ENCODE assay signal across 7 cellular contexts in the genomic region with DNA sequence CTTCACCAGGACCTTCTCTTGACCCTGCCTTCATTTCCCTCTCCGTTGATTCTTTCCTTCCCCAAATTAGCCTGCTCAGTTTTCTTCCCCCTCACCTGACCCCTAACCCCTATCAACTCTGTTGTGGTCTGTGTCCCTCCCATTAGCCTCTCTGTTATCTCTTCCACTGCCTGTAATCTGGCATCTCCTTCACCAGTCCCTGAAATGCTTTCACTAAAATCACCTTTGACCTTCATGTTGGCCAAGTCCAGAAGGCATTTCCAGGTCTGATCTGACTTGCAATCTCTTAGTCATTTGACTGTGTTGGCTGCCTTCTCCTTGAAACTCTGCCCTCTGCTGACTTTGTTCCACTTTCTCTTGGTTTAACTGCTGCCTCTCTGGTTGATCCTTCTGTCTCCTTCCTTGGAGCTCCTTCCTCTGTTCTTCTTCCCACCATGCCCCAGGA. TPM values are rescaled to one million over a fixed set of nuclear protein-coding genes. Genes with fewer than 3 reads are reported as not detected.
DNase-seq lines count a peak whose midpoint lies in the region; ATAC-seq lines count a peak whose summit lies in the region.

No MANE protein-coding gene starts in this region.

- POLR2A ChIA-PET in activated CD4-positive, alpha-beta memory T cell treated with anti-CD3 and anti-CD28 coated beads, Interleukin-2, amount 10 ng/mL, durations not matched to agents 7 days and 5 days (lab: Charles Lee): interaction anchor here (1.0 to 2.6 kb wide), 4 partner anchors 10 to 112 kb away, joined by 3 to 12 read pairs (median 3); no protein-coding TSS in a partner anchor

- H3K9me3 ChIP-seq in ES-I3 (ENCODE audit: control insufficient read depth, insufficient read depth, low read length): no peaks in the 10 kb centered on the region

- peaks cover 9 to 18% (median 18%) of the 10 kb centered on the region in 3 donors for H3K4me1 Mint-ChIP-seq in IgD-negative memory B cell
- peaks cover 35% of the 10 kb centered on the region for H3K4me1 Mint-ChIP-seq in activated CD4-positive, alpha-beta memory T cell treated with anti-CD3 and anti-CD28 coated beads, Interleukin-2, amount 10 ng/mL, durations not matched to agents 7 days and 5 days

- peak overlapping the region in 3 of 4 donors; percentile 66 to 96 (median 95) for H3K4me3 Mint-ChIP-seq in IgD-negative memory B cell
- peak overlapping the region; percentile 53 for H3K4me3 Mint-ChIP-seq in activated CD4-positive, alpha-beta memory T cell treated with anti-CD3 and anti-CD28 coated beads, Interleukin-2, amount 10 ng/mL, durations not matched to agents 7 days and 5 days

- 0 out of 2 replicates have a peak, but pooled peaks cover 5% of the 10 kb centered on the region for H3K36me3 ChIP-seq in ES-I3 (ENCODE audit: insufficient read depth, low read length)

- peaks cover 5% of the 10 kb centered on the region; the same call in 1 of the 2 replicates for H3K4me1 ChIP-seq in ES-I3 (ENCODE audit: insufficient read depth, low read length)

- CTCF ChIA-PET in activated CD4-positive, alpha-beta memory T cell treated with anti-CD3 and anti-CD28 coated beads, Interleukin-2, amount 10 ng/mL, durations not matched to agents 7 days and 5 days (lab: Charles Lee): interaction anchor here (0.5 to 3.0 kb wide), 5 partner anchors 10 to 140 kb away, joined by 3 to 30 read pairs (median 4); no protein-coding TSS in a partner anchor

- peak overlapping the region in 1 of 3 donors; percentile 73 for H3K27ac Mint-ChIP-seq in IgD-negative memory B cell
- H3K27ac Mint-ChIP-seq in activated CD4-positive, alpha-beta memory T cell treated with anti-CD3 and anti-CD28 coated beads, Interleukin-2, amount 10 ng/mL, durations not matched to agents 7 days and 5 days: peak overlapping the region; percentile 54

- no peaks in the 10 kb centered on the region for H3K9me3 Mint-ChIP-seq in IgD-negative memory B cell
- no peaks in the 10 kb centered on the region for H3K9me3 Mint-ChIP-seq in activated CD4-positive, alpha-beta memory T cell treated with anti-CD3 and anti-CD28 coated beads, Interleukin-2, amount 10 ng/mL, durations not matched to agents 7 days and 5 days

- peak; percentile 49 for DNase-seq in activated CD4-positive, alpha-beta memory T cell treated with anti-CD3 and anti-CD28 coated beads, Interleukin-2, amount 10 ng/mL, durations not matched to agents 7 days and 5 days
- DNase-seq in glomerular visceral epithelial cell (ENCODE audit: extremely low spot score) (peak; percentile 22), pulmonary artery endothelial cell (ENCODE audit: low read depth, low spot score) (peak; percentile 29), DMS153 treated with DMSO at 0.1 percent for 48 hours (lab: John Stamatoyannopoulos, UW; ENCODE audit: unreplicated experiment) (no peak)

- H3K36me3 Mint-ChIP-seq in IgD-negative memory B cell: peaks cover 6% of the 10 kb centered on the region
- H3K36me3 Mint-ChIP-seq in activated CD4-positive, alpha-beta memory T cell treated with anti-CD3 and anti-CD28 coated beads, Interleukin-2, amount 10 ng/mL, durations not matched to agents 7 days and 5 days (ENCODE audit: low read depth): peaks cover 23% of the 10 kb centered on the region

- ATAC-seq in GM21723 (IDR thresholded peaks at IDR 0.05; ENCODE audit: unreplicated experiment): no peak

- peak overlapping the region; percentile 70 for H3K9ac ChIP-seq in ES-I3 (ENCODE audit: low read depth, low read length)

- peaks cover 12% of the 10 kb centered on the region for H3K27me3 Mint-ChIP-seq in IgD-negative memory B cell
- peaks cover 2% of the 10 kb centered on the region for H3K27me3 Mint-ChIP-seq in activated CD4-positive, alpha-beta memory T cell treated with anti-CD3 and anti-CD28 coated beads, Interleukin-2, amount 10 ng/mL, durations not matched to agents 7 days and 5 days

RNA-seq across cellular contexts. Expression of gene ATP8B2, which starts 28.2 kb away (rescaled TPM):
- polyA plus RNA-seq in IgD-negative memory B cell: 20.7 TPM
- total RNA-seq in activated CD4-positive, alpha-beta memory T cell treated with anti-CD3 and anti-CD28 coated beads, Interleukin-2, amount 10 ng/mL, durations not matched to agents 7 days and 5 days: 100 to 1,000 TPM; 142 to 149 TPM
- 77.0 and 112 TPM in 2 replicates for total RNA-seq in pulmonary artery endothelial cell

RNA-seq across cellular contexts. Expression of gene AQP10, which starts 32.6 kb away (rescaled TPM):
- not detected for polyA plus RNA-seq in IgD-negative memory B cell
- total RNA-seq in activated CD4-positive, alpha-beta memory T cell treated with anti-CD3 and anti-CD28 coated beads, Interleukin-2, amount 10 ng/mL, durations not matched to agents 7 days and 5 days: not detected
- 0.07 and 0.13 TPM in 2 replicates for total RNA-seq in pulmonary artery endothelial cell

RNA-seq across cellular contexts. Expression of gene IL6R, which starts 51.7 kb away (rescaled TPM):
- 6.8 TPM for polyA plus RNA-seq in IgD-negative memory B cell
- 10 to 100 TPM; 15.7 to 16.0 TPM for total RNA-seq in activated CD4-positive, alpha-beta memory T cell treated with anti-CD3 and anti-CD28 coated beads, Interleukin-2, amount 10 ng/mL, durations not matched to agents 7 days and 5 days
- total RNA-seq in pulmonary artery endothelial cell: 5.7 and 10.8 TPM in 2 replicates
